Comparison of ENCODE assay signal across 8 cellular contexts in the genomic region with DNA sequence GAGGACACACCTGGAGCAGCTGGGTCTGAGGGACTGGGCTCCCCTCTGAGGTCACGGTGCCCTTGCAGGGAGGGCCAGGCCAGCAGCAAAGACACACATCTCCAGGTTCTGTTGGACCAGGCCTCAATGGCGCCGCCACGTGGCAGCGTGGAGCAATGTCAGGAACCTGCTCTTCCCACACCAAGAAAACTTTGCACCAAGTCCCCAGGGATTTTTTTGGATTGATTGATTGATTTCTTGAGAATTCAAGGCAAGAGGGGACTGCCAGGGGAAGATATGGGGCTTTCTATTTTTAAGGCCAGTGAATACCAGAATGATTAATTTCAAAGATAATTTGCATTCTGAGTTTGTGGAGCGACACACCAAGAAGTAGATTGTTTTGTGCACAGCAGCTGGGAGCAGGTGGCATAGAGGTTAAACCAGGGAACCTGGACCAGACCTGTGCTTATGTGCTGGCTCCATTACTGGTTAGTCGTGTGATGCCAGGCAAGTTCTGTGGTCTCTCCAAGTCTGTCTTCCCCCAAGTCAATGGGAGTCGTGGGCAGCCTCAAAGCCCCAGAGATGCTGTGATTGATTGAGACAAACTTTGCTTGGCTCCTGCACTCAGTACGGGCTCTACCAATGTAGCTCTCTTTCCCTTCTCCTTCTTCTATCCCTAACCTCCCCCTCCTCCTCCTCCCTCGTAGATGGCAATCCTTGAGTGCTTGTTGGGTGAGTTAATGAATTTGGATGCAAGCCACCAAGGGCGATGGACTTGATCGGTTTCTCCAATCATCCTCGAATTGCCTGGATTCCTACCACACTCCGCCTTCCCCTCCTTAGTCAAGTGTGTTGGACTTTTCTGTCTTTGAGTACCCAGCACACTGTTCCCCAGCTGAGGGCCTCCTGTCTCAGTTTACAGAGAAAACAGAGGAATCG.
DNase-seq lines count a peak whose midpoint lies in the region; ATAC-seq and TF ChIP-seq lines count a peak whose summit lies in the region.

No MANE protein-coding gene starts in this region.

- TF ChIP-seq CTCF in GM12872 (IDR thresholded peaks at IDR 0.05; ENCODE audit: insufficient read depth, low read depth, low read length) (peak; percentile 93), left ventricle myocardium inferior (IDR thresholded peaks at IDR 0.05; ENCODE audit: borderline replicate concordance) (peak; percentile 61)

- H3K27me3 Mint-ChIP-seq in activated T-helper 17 cell treated with anti-CD3 and anti-CD28 coated beads, Interleukin-2, amount 50 U/mL, for 72 hours = no peaks in the 10 kb centered on the region

- no peak overlapping the region for H3K4me3 ChIP-seq in left ventricle myocardium inferior

- peaks cover 10% of the 10 kb centered on the region for H3K4me1 ChIP-seq in left ventricle myocardium inferior

- no peaks in the 10 kb centered on the region for H3K9me3 ChIP-seq in left ventricle myocardium inferior (replicated peaks)

- H3K36me3 Mint-ChIP-seq in activated T-helper 17 cell treated with anti-CD3 and anti-CD28 coated beads, Interleukin-2, amount 50 U/mL, for 72 hours (ENCODE audit: low read depth) = no peaks in the 10 kb centered on the region

- DNase-seq in M059J (ENCODE audit: low read depth) (peak; percentile 5), left ventricle myocardium inferior (peak; percentile 36), HK-2 (ENCODE audit: unreplicated experiment) (no peak), mucosa of gallbladder (ENCODE audit: low spot score) (no peak)
- DNase-seq in stimulated activated CD4-positive, alpha-beta T cell treated with anti-CD3 and anti-CD28 coated beads, Interleukin-4, amount 100 ng/mL, for 24 hours = peak; percentile 43

- H3K9me3 Mint-ChIP-seq in activated T-helper 17 cell treated with anti-CD3 and anti-CD28 coated beads, Interleukin-2, amount 50 U/mL, for 72 hours = no peaks in the 10 kb centered on the region

- H3K4me3 Mint-ChIP-seq in activated T-helper 17 cell treated with anti-CD3 and anti-CD28 coated beads, Interleukin-2, amount 50 U/mL, for 72 hours = no peak overlapping the region

- no peaks in the 10 kb centered on the region for H3K27me3 ChIP-seq in left ventricle myocardium inferior (ENCODE audit: low read depth)

- intact Hi-C loops in left ventricle myocardium inferior (cut with micrococcal nuclease) = no loop called here

- H3K27ac ChIP-seq in left ventricle myocardium inferior (replicated peaks) = no peak overlapping the region

- no peaks in the 10 kb centered on the region for H3K36me3 ChIP-seq in left ventricle myocardium inferior

- peak overlapping the region; percentile 31 for H3K27ac Mint-ChIP-seq in activated T-helper 17 cell treated with anti-CD3 and anti-CD28 coated beads, Interleukin-2, amount 50 U/mL, for 72 hours

- peaks cover 5% of the 10 kb centered on the region for H3K4me1 Mint-ChIP-seq in activated T-helper 17 cell treated with anti-CD3 and anti-CD28 coated beads, Interleukin-2, amount 50 U/mL, for 72 hours

- ATAC-seq in activated T-helper 17 cell treated with anti-CD3 and anti-CD28 coated beads, Interleukin-2, amount 50 U/mL, for 72 hours (replicated peaks) = peak; percentile 76
- ATAC-seq in GM19395 (IDR thresholded peaks at IDR 0.05; ENCODE audit: unreplicated experiment) = no peak

Comparison
In these comparisons a context has a peak if more than half of its experiments do, and no peak if none do; other contexts are left out.
1. DNase-seq: peak in M059J (single experiment), left ventricle myocardium inferior (single experiment) and stimulated activated CD4-positive, alpha-beta T cell treated with anti-CD3 and anti-CD28 coated beads, Interleukin-4, amount 100 ng/mL, for 24 hours (single experiment); none in HK-2 (single experiment) and mucosa of gallbladder (single experiment).